30 cellular contexts compared by ENCODE assay signal in genomic region chr4:174172274-174172673, GRCh38.
"Had no signal": no experiment of that assay in that cellular context is flagged by ENCODE, and none has a peak within 500 bp of the region (broad histone marks: within the 10 kb centered on the region; RNA-seq: fewer than 3 reads in every experiment).

No MANE protein-coding gene starts in this region.

- DNase-seq: activated CD4-positive, alpha-beta memory T cell treated with anti-CD3 and anti-CD28 coated beads, Interleukin-2, amount 10 ng/mL, durations not matched to agents 7 days and 5 days; activated CD4-positive, alpha-beta T cell treated with anti-CD3 and anti-CD28 coated beads for 1 hour; activated CD4-positive, alpha-beta T cell treated with anti-CD3 and anti-CD28 coated beads for 4 hours; activated CD4-positive, alpha-beta T cell treated with anti-CD3 and anti-CD28 coated beads, Interleukin-2, amount 10 ng/mL, durations not matched to agents 7 days and 5 days; activated CD4-positive, alpha-beta T cell treated with anti-CD3 and anti-CD28 coated beads, Interleukin-2, amount 50 U/mL, for 4 hours; activated CD8-positive, alpha-beta memory T cell treated with anti-CD3 and anti-CD28 coated beads, Interleukin-2, amount 50 U/mL, for 48 hours; activated gamma-delta T cell; activated naive CD4-positive, alpha-beta T cell; activated naive CD4-positive, alpha-beta T cell treated with anti-CD3 and anti-CD28 coated beads, Interleukin-2, amount 10 ng/mL, durations not matched to agents 7 days and 5 days; activated T-cell treated with anti-CD3 and anti-CD28 coated beads for 4 hours; activated T-cell treated with anti-CD3 and anti-CD28 coated beads, Interleukin-2, amount 50 U/mL, for 24 hours; activated T-cell treated with anti-CD3 and anti-CD28 coated beads, Interleukin-2, amount 50 U/mL, for 72 hours; amniotic stem cell; anterior cingulate cortex; brain microvascular endothelial cell; cortex of kidney; dermis blood vessel endothelial cell; effector CD4-positive, alpha-beta T cell; foreskin keratinocyte; heart right ventricle; T-helper 2 cell had no signal

- H3K36me3 Mint-ChIP-seq: activated naive CD4-positive, alpha-beta T cell treated with anti-CD3 and anti-CD28 coated beads, Interleukin-2, amount 10 ng/mL, durations not matched to agents 7 days and 5 days; activated naive CD4-positive, alpha-beta T cell treated with anti-CD3 and anti-CD28 coated beads, Interleukin-2, amount 50 U/mL, for 72 hours; WTC11 had no signal

- H3K27me3 ChIP-seq: gastroesophageal sphincter, hepatocyte had no signal

- H3K4me3 Mint-ChIP-seq: activated CD4-positive, alpha-beta memory T cell treated with anti-CD3 and anti-CD28 coated beads, Interleukin-2, amount 10 ng/mL, durations not matched to agents 7 days and 5 days; activated CD4-positive, alpha-beta T cell treated with anti-CD3 and anti-CD28 coated beads, Interleukin-2, amount 10 ng/mL, durations not matched to agents 7 days and 5 days; activated naive CD4-positive, alpha-beta T cell treated with anti-CD3 and anti-CD28 coated beads, Interleukin-2, amount 10 ng/mL, durations not matched to agents 7 days and 5 days; activated T-cell treated with anti-CD3 and anti-CD28 coated beads, Interleukin-2, amount 50 U/mL, for 24 hours; activated T-cell treated with anti-CD3 and anti-CD28 coated beads, Interleukin-2, amount 50 U/mL, for 72 hours; central memory CD8-positive, alpha-beta T cell; WTC11 had no signal

- ATAC-seq: activated naive CD4-positive, alpha-beta T cell treated with anti-CD3 and anti-CD28 coated beads, Interleukin-2, amount 50 U/mL, for 72 hours; activated T-cell treated with anti-CD3 and anti-CD28 coated beads, Interleukin-2, amount 50 U/mL, for 72 hours; esophagus mucosa; foreskin keratinocyte; gastroesophageal sphincter; heart right ventricle; WTC11 had no signal

- H3K9me3 ChIP-seq: gastroesophageal sphincter, heart right ventricle had no signal

- H3K27ac ChIP-seq: brain microvascular endothelial cell, foreskin keratinocyte, gastroesophageal sphincter, heart right ventricle, hepatocyte, VCaP had no signal

- H3K4me1 ChIP-seq: foreskin keratinocyte, gastroesophageal sphincter, heart right ventricle had no signal

- H3K36me3 ChIP-seq: brain microvascular endothelial cell, gastroesophageal sphincter, heart right ventricle had no signal

- H3K27me3 Mint-ChIP-seq: activated naive CD4-positive, alpha-beta T cell treated with anti-CD3 and anti-CD28 coated beads, Interleukin-2, amount 10 ng/mL, durations not matched to agents 7 days and 5 days had no signal

- H3K9me3 Mint-ChIP-seq: activated CD4-positive, alpha-beta memory T cell treated with anti-CD3 and anti-CD28 coated beads, Interleukin-2, amount 10 ng/mL, durations not matched to agents 7 days and 5 days; activated CD4-positive, alpha-beta T cell treated with anti-CD3 and anti-CD28 coated beads, Interleukin-2, amount 10 ng/mL, durations not matched to agents 7 days and 5 days; activated naive CD4-positive, alpha-beta T cell treated with anti-CD3 and anti-CD28 coated beads, Interleukin-2, amount 10 ng/mL, durations not matched to agents 7 days and 5 days; activated T-cell treated with anti-CD3 and anti-CD28 coated beads, Interleukin-2, amount 50 U/mL, for 24 hours; activated T-cell treated with anti-CD3 and anti-CD28 coated beads, Interleukin-2, amount 50 U/mL, for 72 hours; central memory CD8-positive, alpha-beta T cell had no signal

- H3K4me1 Mint-ChIP-seq: activated CD4-positive, alpha-beta memory T cell treated with anti-CD3 and anti-CD28 coated beads, Interleukin-2, amount 10 ng/mL, durations not matched to agents 7 days and 5 days; activated CD4-positive, alpha-beta T cell treated with anti-CD3 and anti-CD28 coated beads, Interleukin-2, amount 10 ng/mL, durations not matched to agents 7 days and 5 days; activated naive CD4-positive, alpha-beta T cell treated with anti-CD3 and anti-CD28 coated beads, Interleukin-2, amount 10 ng/mL, durations not matched to agents 7 days and 5 days; central memory CD8-positive, alpha-beta T cell had no signal

- H3K27ac Mint-ChIP-seq: activated CD4-positive, alpha-beta memory T cell treated with anti-CD3 and anti-CD28 coated beads, Interleukin-2, amount 10 ng/mL, durations not matched to agents 7 days and 5 days; activated CD4-positive, alpha-beta T cell treated with anti-CD3 and anti-CD28 coated beads, Interleukin-2, amount 10 ng/mL, durations not matched to agents 7 days and 5 days; activated naive CD4-positive, alpha-beta T cell treated with anti-CD3 and anti-CD28 coated beads, Interleukin-2, amount 10 ng/mL, durations not matched to agents 7 days and 5 days; activated naive CD4-positive, alpha-beta T cell treated with anti-CD3 and anti-CD28 coated beads, Interleukin-2, amount 50 U/mL, for 72 hours; activated T-cell treated with anti-CD3 and anti-CD28 coated beads, Interleukin-2, amount 50 U/mL, for 24 hours; activated T-cell treated with anti-CD3 and anti-CD28 coated beads, Interleukin-2, amount 50 U/mL, for 72 hours; WTC11 had no signal

- H3K4me2 ChIP-seq: hepatocyte had no signal

- H3K79me2 ChIP-seq: hepatocyte had no signal

- H2AFZ ChIP-seq: hepatocyte had no signal

- FAIRE-seq: astrocyte, bronchial epithelial cell had no signal

- H3K4me3 ChIP-seq: gastroesophageal sphincter, heart right ventricle, hepatocyte had no signal
